Comparison of ENCODE assay signal across 1 cellular context in the genomic region with DNA sequence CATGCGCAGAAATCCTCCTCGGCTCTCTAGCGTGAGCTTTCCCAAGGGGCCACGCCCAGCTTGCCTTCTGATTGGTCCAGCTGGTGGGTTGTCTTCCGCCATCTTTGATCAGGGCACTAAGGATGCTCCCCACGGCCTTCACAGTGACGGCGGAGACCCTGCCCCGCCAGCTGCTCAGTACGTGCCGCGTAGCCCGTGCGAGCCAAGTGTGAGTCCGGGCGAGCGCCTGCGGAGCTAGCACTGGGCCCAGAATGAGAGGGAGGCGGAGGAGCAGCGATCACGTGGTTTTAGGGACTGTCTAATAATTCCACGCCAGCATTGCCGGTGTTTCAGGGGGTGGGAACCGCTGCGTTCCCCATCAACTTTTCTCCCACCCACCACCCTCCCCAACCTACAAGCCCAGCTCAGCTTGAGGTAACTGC.
A peak's percentile ranks its signal among the peaks of the same experiment; 100 is the strongest.
TF ChIP-seq lines count a peak whose summit lies in the region.

No MANE protein-coding gene starts in this region.

TF ChIP-seq in GM12878, 131 proteins besides CTCF, POLR2A, EP300 and RAD21 (continued from another document and continues in another):
- TF ChIP-seq GATAD2B (conservative IDR thresholded peaks at IDR 0.05; ENCODE audit: low read depth) (peak; percentile 47), IRF4 (IDR thresholded peaks at IDR 0.05; ENCODE audit: low read depth, low read length) (0 out of 2 replicates have a peak, but pooled peaks have one; percentile 39), BMI1 (IDR thresholded peaks at IDR 0.05; ENCODE audit: borderline replicate concordance) (no peak), ESRRA (IDR thresholded peaks at IDR 0.05; ENCODE audit: low read length) (0 out of 2 replicates have a peak, but pooled peaks have one; percentile 47), SMC3 (IDR thresholded peaks at IDR 0.05; ENCODE audit: borderline replicate concordance, low read length) (no peak), CHD2 (IDR thresholded peaks at IDR 0.05; ENCODE audit: borderline replicate concordance, low read depth, low read length) (peak; percentile 78), NR2C2 (IDR thresholded peaks at IDR 0.05; ENCODE audit: borderline replicate concordance, control insufficient read depth, insufficient read length, low read depth) (no peak), FOS (IDR thresholded peaks at IDR 0.05; ENCODE audit: borderline replicate concordance, extremely low read depth, insufficient read length) (peak; percentile 9), MTA2 (IDR thresholded peaks at IDR 0.05; ENCODE audit: low read depth) (0 out of 2 replicates have a peak, but pooled peaks have one; percentile 28), PML (IDR thresholded peaks at IDR 0.05; ENCODE audit: low read length) (0 out of 2 replicates have a peak, but pooled peaks have one; percentile 5), NR2F1 (conservative IDR thresholded peaks at IDR 0.05) (peak; percentile 2; the same call in 1 of the 2 replicates), NRF1 (conservative IDR thresholded peaks at IDR 0.05; ENCODE audit: low read depth, low read length) (0 out of 2 replicates have a peak, but pooled peaks have one; percentile 41), CBFB (IDR thresholded peaks at IDR 0.05; ENCODE audit: low read depth) (peak; percentile 35; the same call in 1 of the 2 replicates), RFX5 (IDR thresholded peaks at IDR 0.05; ENCODE audit: low read depth, low read length) (peak; percentile 38; the same call in 1 of the 2 replicates), IKZF2 (IDR thresholded peaks at IDR 0.05) (peak in 1 of 2 experiments; percentile 43; a peak in 2 of 4 replicates), STAT1 (conservative IDR thresholded peaks at IDR 0.05) (peak; percentile 49; the same call in 1 of the 2 replicates), CREM (IDR thresholded peaks at IDR 0.05; ENCODE audit: low read depth) (peak; percentile 96), RAD51 (IDR thresholded peaks at IDR 0.05) (peak; percentile 98), TBL1XR1 (IDR thresholded peaks at IDR 0.05; ENCODE audit: low read depth, low read length) (peak; percentile 82), TARDBP (IDR thresholded peaks at IDR 0.05; ENCODE audit: borderline replicate concordance) (peak; percentile 51), SP1 (IDR thresholded peaks at IDR 0.05; ENCODE audit: low read depth, low read length) (peak; percentile 75), CHD1 (IDR thresholded peaks at IDR 0.05; ENCODE audit: low read depth, low read length) (0 out of 2 replicates have a peak, but pooled peaks have one; percentile 11), ATF7 (IDR thresholded peaks at IDR 0.05; ENCODE audit: low read depth) (peak; percentile 49), SUPT20H (IDR thresholded peaks at IDR 0.05; ENCODE audit: borderline replicate concordance, control insufficient read depth, low read depth, low read length) (no peak), TCF3 (IDR thresholded peaks at IDR 0.05; ENCODE audit: borderline replicate concordance, insufficient read depth, low read depth, low read length) (peak; percentile 89), CEBPB (IDR thresholded peaks at IDR 0.05; ENCODE audit: borderline replicate concordance in 1 of 2, low read depth in 2 of 2, low read length in 2 of 2) (no peak), IKZF1 (conservative IDR thresholded peaks at IDR 0.05) (peak; percentile 87), YBX1 (IDR thresholded peaks at IDR 0.05) (no peak), TCF12 (IDR thresholded peaks at IDR 0.05; ENCODE audit: low read depth, low read length) (peak; percentile 92), JUNB (IDR thresholded peaks at IDR 0.05) (peak; percentile 100), CREB1 (IDR thresholded peaks at IDR 0.05; ENCODE audit: low read depth) (peak; percentile 96)
- TF ChIP-seq, protein P1, sequence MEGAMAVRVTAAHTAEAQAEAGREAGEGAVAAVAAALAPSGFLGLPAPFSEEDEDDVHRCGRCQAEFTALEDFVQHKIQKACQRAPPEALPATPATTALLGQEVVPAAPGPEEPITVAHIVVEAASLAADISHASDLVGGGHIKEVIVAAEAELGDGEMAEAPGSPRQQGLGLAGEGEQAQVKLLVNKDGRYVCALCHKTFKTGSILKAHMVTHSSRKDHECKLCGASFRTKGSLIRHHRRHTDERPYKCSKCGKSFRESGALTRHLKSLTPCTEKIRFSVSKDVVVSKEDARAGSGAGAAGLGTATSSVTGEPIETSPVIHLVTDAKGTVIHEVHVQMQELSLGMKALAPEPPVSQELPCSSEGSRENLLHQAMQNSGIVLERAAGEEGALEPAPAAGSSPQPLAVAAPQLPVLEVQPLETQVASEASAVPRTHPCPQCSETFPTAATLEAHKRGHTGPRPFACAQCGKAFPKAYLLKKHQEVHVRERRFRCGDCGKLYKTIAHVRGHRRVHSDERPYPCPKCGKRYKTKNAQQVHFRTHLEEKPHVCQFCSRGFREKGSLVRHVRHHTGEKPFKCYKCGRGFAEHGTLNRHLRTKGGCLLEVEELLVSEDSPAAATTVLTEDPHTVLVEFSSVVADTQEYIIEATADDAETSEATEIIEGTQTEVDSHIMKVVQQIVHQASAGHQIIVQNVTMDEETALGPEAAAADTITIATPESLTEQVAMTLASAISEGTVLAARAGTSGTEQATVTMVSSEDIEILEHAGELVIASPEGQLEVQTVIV (IDR thresholded peaks at IDR 0.05; ENCODE audit: borderline replicate concordance, partially characterized antibody): peak; percentile 50
- TF ChIP-seq, protein P2, sequence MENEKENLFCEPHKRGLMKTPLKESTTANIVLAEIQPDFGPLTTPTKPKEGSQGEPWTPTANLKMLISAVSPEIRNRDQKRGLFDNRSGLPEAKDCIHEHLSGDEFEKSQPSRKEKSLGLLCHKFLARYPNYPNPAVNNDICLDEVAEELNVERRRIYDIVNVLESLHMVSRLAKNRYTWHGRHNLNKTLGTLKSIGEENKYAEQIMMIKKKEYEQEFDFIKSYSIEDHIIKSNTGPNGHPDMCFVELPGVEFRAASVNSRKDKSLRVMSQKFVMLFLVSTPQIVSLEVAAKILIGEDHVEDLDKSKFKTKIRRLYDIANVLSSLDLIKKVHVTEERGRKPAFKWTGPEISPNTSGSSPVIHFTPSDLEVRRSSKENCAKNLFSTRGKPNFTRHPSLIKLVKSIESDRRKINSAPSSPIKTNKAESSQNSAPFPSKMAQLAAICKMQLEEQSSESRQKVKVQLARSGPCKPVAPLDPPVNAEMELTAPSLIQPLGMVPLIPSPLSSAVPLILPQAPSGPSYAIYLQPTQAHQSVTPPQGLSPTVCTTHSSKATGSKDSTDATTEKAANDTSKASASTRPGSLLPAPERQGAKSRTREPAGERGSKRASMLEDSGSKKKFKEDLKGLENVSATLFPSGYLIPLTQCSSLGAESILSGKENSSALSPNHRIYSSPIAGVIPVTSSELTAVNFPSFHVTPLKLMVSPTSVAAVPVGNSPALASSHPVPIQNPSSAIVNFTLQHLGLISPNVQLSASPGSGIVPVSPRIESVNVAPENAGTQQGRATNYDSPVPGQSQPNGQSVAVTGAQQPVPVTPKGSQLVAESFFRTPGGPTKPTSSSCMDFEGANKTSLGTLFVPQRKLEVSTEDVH (IDR thresholded peaks at IDR 0.05; ENCODE audit: low read depth, partially characterized antibody): no peak
- TF ChIP-seq, protein P3, sequence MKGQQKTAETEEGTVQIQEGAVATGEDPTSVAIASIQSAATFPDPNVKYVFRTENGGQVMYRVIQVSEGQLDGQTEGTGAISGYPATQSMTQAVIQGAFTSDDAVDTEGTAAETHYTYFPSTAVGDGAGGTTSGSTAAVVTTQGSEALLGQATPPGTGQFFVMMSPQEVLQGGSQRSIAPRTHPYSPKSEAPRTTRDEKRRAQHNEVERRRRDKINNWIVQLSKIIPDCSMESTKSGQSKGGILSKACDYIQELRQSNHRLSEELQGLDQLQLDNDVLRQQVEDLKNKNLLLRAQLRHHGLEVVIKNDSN (IDR thresholded peaks at IDR 0.05; ENCODE audit: borderline replicate concordance, extremely low read length, insufficient read depth, low read depth, low read length): peak; percentile 90
- TF ChIP-seq, protein P4, sequence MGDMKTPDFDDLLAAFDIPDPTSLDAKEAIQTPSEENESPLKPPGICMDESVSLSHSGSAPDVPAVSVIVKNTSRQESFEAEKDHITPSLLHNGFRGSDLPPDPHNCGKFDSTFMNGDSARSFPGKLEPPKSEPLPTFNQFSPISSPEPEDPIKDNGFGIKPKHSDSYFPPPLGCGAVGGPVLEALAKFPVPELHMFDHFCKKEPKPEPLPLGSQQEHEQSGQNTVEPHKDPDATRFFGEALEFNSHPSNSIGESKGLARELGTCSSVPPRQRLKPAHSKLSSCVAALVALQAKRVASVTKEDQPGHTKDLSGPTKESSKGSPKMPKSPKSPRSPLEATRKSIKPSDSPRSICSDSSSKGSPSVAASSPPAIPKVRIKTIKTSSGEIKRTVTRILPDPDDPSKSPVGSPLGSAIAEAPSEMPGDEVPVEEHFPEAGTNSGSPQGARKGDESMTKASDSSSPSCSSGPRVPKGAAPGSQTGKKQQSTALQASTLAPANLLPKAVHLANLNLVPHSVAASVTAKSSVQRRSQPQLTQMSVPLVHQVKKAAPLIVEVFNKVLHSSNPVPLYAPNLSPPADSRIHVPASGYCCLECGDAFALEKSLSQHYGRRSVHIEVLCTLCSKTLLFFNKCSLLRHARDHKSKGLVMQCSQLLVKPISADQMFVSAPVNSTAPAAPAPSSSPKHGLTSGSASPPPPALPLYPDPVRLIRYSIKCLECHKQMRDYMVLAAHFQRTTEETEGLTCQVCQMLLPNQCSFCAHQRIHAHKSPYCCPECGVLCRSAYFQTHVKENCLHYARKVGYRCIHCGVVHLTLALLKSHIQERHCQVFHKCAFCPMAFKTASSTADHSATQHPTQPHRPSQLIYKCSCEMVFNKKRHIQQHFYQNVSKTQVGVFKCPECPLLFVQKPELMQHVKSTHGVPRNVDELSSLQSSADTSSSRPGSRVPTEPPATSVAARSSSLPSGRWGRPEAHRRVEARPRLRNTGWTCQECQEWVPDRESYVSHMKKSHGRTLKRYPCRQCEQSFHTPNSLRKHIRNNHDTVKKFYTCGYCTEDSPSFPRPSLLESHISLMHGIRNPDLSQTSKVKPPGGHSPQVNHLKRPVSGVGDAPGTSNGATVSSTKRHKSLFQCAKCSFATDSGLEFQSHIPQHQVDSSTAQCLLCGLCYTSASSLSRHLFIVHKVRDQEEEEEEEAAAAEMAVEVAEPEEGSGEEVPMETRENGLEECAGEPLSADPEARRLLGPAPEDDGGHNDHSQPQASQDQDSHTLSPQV (IDR thresholded peaks at IDR 0.05): no peak
- TF ChIP-seq, protein P5, sequence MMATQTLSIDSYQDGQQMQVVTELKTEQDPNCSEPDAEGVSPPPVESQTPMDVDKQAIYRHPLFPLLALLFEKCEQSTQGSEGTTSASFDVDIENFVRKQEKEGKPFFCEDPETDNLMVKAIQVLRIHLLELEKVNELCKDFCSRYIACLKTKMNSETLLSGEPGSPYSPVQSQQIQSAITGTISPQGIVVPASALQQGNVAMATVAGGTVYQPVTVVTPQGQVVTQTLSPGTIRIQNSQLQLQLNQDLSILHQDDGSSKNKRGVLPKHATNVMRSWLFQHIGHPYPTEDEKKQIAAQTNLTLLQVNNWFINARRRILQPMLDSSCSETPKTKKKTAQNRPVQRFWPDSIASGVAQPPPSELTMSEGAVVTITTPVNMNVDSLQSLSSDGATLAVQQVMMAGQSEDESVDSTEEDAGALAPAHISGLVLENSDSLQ (IDR thresholded peaks at IDR 0.05): peak; percentile 76
- TF ChIP-seq, protein P6, sequence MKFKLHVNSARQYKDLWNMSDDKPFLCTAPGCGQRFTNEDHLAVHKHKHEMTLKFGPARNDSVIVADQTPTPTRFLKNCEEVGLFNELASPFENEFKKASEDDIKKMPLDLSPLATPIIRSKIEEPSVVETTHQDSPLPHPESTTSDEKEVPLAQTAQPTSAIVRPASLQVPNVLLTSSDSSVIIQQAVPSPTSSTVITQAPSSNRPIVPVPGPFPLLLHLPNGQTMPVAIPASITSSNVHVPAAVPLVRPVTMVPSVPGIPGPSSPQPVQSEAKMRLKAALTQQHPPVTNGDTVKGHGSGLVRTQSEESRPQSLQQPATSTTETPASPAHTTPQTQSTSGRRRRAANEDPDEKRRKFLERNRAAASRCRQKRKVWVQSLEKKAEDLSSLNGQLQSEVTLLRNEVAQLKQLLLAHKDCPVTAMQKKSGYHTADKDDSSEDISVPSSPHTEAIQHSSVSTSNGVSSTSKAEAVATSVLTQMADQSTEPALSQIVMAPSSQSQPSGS (IDR thresholded peaks at IDR 0.05; ENCODE audit: low read length): no peak
- TF ChIP-seq, protein P7, sequence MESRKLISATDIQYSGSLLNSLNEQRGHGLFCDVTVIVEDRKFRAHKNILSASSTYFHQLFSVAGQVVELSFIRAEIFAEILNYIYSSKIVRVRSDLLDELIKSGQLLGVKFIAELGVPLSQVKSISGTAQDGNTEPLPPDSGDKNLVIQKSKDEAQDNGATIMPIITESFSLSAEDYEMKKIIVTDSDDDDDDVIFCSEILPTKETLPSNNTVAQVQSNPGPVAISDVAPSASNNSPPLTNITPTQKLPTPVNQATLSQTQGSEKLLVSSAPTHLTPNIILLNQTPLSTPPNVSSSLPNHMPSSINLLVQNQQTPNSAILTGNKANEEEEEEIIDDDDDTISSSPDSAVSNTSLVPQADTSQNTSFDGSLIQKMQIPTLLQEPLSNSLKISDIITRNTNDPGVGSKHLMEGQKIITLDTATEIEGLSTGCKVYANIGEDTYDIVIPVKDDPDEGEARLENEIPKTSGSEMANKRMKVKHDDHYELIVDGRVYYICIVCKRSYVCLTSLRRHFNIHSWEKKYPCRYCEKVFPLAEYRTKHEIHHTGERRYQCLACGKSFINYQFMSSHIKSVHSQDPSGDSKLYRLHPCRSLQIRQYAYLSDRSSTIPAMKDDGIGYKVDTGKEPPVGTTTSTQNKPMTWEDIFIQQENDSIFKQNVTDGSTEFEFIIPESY (IDR thresholded peaks at IDR 0.05): no peak
- TF ChIP-seq, protein P8, sequence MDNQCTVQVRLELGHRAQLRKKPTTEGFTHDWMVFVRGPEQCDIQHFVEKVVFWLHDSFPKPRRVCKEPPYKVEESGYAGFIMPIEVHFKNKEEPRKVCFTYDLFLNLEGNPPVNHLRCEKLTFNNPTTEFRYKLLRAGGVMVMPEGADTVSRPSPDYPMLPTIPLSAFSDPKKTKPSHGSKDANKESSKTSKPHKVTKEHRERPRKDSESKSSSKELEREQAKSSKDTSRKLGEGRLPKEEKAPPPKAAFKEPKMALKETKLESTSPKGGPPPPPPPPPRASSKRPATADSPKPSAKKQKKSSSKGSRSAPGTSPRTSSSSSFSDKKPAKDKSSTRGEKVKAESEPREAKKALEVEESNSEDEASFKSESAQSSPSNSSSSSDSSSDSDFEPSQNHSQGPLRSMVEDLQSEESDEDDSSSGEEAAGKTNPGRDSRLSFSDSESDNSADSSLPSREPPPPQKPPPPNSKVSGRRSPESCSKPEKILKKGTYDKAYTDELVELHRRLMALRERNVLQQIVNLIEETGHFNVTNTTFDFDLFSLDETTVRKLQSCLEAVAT (IDR thresholded peaks at IDR 0.05): no peak
